In genomic region chr10:86031-86430, GRCh38 we compare ENCODE assay signal across 8 cellular contexts. TPM values are rescaled to one million over a fixed set of nuclear protein-coding genes. Genes with fewer than 3 reads are reported as not detected.
"Had no signal": no experiment of that assay in that cellular context is flagged by ENCODE, and none has a peak within 500 bp of the region (broad histone marks: within the 10 kb centered on the region; RNA-seq: fewer than 3 reads in every experiment).

No MANE protein-coding gene starts in this region.

- DNase-seq: IMR-90, KBM-7 had no signal

- H3K27ac ChIP-seq: HL-60 had no signal

- H3K4me3 ChIP-seq: K562 had no signal

- H3K36me3 Mint-ChIP-seq: IgD-negative memory B cell had no signal

- ATAC-seq: HepG2, K562 had no signal

- H3K4me1 Mint-ChIP-seq: IgD-negative memory B cell had no signal

- H3K27ac Mint-ChIP-seq: IgD-negative memory B cell had no signal

- H3K9me3 Mint-ChIP-seq: IgD-negative memory B cell had no signal

RNA-seq across cellular contexts. Expression of gene TUBB8, which starts 36.9 kb away (rescaled TPM):
- total RNA-seq: HT-29, HT1080, IMR-90, K562 had no signal
